In the genomic region with DNA sequence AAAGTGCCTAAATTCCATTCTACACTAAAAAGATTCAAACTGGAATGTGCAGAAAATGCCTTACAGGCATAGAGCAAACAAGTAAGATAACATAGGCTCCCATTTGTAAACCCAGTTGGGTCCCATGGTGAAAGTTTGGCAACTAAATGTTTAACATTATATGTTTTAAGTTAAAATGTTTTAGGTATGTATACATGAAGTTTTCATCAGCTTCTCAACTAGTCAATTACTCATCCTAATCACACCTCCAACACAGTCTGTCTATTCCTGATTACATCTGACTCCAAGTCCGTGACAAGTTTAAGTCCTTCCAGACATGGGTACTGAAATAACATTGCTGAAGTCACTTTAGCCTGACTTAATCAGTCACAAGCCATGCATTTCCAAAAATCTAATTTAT, we compare ENCODE assay signal across 19 cellular contexts. TPM values are rescaled to one million over a fixed set of nuclear protein-coding genes. Genes with fewer than 3 reads are reported as not detected.
DNase-seq lines count a peak whose midpoint lies in the region; ATAC-seq and TF ChIP-seq lines count a peak whose summit lies in the region.
"Had no signal": no experiment of that assay in that cellular context is flagged by ENCODE, and none has a peak within 500 bp of the region (broad histone marks: within the 10 kb centered on the region; RNA-seq: fewer than 3 reads in every experiment).

No MANE protein-coding gene starts in this region.

- intact Hi-C loops in adrenal gland (cut with DNase I) = no loop called here

- ATAC-seq in HG03520 (IDR thresholded peaks at IDR 0.05; ENCODE audit: unreplicated experiment) = no peak
- ATAC-seq: Right ventricle myocardium inferior had no signal

- H2AK5ac ChIP-seq in mesenchymal stem cell (ENCODE audit: low read length, severe bottlenecking) = no peak overlapping the region

- H3K79me1 ChIP-seq in mesenchymal stem cell (replicated peaks; ENCODE audit: low read length, poor library complexity, severe bottlenecking) = peaks cover 11% of the 10 kb centered on the region

- no peak overlapping the region for H2BK120ac ChIP-seq in mesenchymal stem cell (ENCODE audit: low read depth, low read length)

- no peaks in the 10 kb centered on the region for H3K27me3 ChIP-seq in mesenchymal stem cell (ENCODE audit: control insufficient read depth in 1 of 2, insufficient read depth in 1 of 2, low read length in 2 of 2)
- no peaks in the 10 kb centered on the region for H3K27me3 ChIP-seq in adrenal gland
- H3K27me3 ChIP-seq: Peyer's patch had no signal

- no peak overlapping the region for H3K4me3 ChIP-seq in mesenchymal stem cell (ENCODE audit: insufficient read depth in 1 of 2, low read depth in 1 of 2, low read length in 2 of 2)
- H3K4me3 ChIP-seq in adrenal gland = no peak overlapping the region
- H3K4me3 ChIP-seq: HAP-1, Peyer's patch had no signal

- no peak overlapping the region for H3K18ac ChIP-seq in mesenchymal stem cell (ENCODE audit: low read depth in 1 of 2, low read length in 2 of 2)

- no peak overlapping the region for H3K4me2 ChIP-seq in mesenchymal stem cell (ENCODE audit: low read length, poor library complexity, severe bottlenecking)

- DNase-seq in AG09319 (ENCODE audit: extremely low read depth, low read depth) (peak; percentile 41), RPMI7951 (ENCODE audit: low read depth) (peak; percentile 50), dedifferentiated amniotic fluid mesenchymal stem cell (ENCODE audit: extremely low spot score) (peak; percentile 38), mesenchymal stem cell (peak; percentile 45), adrenal gland (no peak), iPS-NIHi11 (ENCODE audit: low spot score) (no peak), NCI-H82 treated with DMSO at 0.1 percent for 48 hours (lab: John Stamatoyannopoulos, UW; ENCODE audit: unreplicated experiment) (no peak)
- DNase-seq: 8988T; Calu3; CD4-positive, alpha-beta T cell; EL; NCI-H1092 treated with DMSO at 0.1 percent for 48 hours; NCI-H2081; NK-92 treated with Interleukin-12 subunit alpha and Interleukin-12 subunit beta, amount 100 ng/mL, for 24 hours; Peyer's patch had no signal

- H3K4me1 ChIP-seq in mesenchymal stem cell (ENCODE audit: control insufficient read depth, insufficient read depth, low read depth, low read length) (peaks cover 6% of the 10 kb centered on the region), adrenal gland (replicated peaks in 1 of 2) (no peaks in the 10 kb centered on the region)
- H3K4me1 ChIP-seq: Peyer's patch had no signal

- no peak overlapping the region for H3K23ac ChIP-seq in mesenchymal stem cell (ENCODE audit: low read length in 2 of 2)

- H3K36me3 ChIP-seq in mesenchymal stem cell (ENCODE audit: control insufficient read depth in 1 of 2, insufficient read depth in 2 of 2, low read depth in 1 of 2, low read length in 2 of 2) = peaks cover 0 to 15% of the 10 kb centered on the region in 2 experiments
- no peaks in the 10 kb centered on the region for H3K36me3 ChIP-seq in adrenal gland (replicated peaks in 1 of 2)
- H3K36me3 ChIP-seq: HAP-1, Peyer's patch had no signal

- TF ChIP-seq CTCF in AG09319 (IDR thresholded peaks at IDR 0.05; ENCODE audit: low read depth, low read length) (no peak), adrenal gland (IDR thresholded peaks at IDR 0.05) (no peak)

- H4K91ac ChIP-seq in mesenchymal stem cell (ENCODE audit: low read length) = no peak overlapping the region

- H2BK15ac ChIP-seq in mesenchymal stem cell (ENCODE audit: low read depth, poor library complexity, severe bottlenecking) = no peak overlapping the region

- 60% methylated on average over 1 of the region's 1 CpG for WGBS in mesenchymal stem cell
- 88 to 95% (median 92%) methylated on average over 1 of the region's 1 CpG for WGBS in adrenal gland, 4 donors

- H3K9ac ChIP-seq in mesenchymal stem cell (ENCODE audit: low read length) = no peak overlapping the region

- no peak overlapping the region for H3K4ac ChIP-seq in mesenchymal stem cell (ENCODE audit: low read depth in 1 of 2, low read length in 2 of 2)

- H3K14ac ChIP-seq in mesenchymal stem cell (ENCODE audit: low read length in 2 of 2) = no peak overlapping the region

- H2BK5ac ChIP-seq in mesenchymal stem cell (ENCODE audit: low read depth, low read length, poor library complexity, severe bottlenecking) = no peak overlapping the region

- H2AFZ ChIP-seq in mesenchymal stem cell (ENCODE audit: low read depth, low read length) = no peak overlapping the region

- TF ChIP-seq POLR2A in adrenal gland (IDR thresholded peaks at IDR 0.05) = no peak

- peaks cover 9% of the 10 kb centered on the region for H3K9me3 ChIP-seq in mesenchymal stem cell (ENCODE audit: control insufficient read depth, low read length)
- H3K9me3 ChIP-seq in adrenal gland (replicated peaks in 1 of 3) = no peaks in the 10 kb centered on the region
- H3K9me3 ChIP-seq: HAP-1, Peyer's patch had no signal

- no peak overlapping the region for H4K8ac ChIP-seq in mesenchymal stem cell (ENCODE audit: low read length)

- H3K27ac ChIP-seq in mesenchymal stem cell (ENCODE audit: low read length, poor library complexity, severe bottlenecking) (no peak overlapping the region), adrenal gland (no peak overlapping the region)
- H3K27ac ChIP-seq: Peyer's patch had no signal

- H2BK12ac ChIP-seq in mesenchymal stem cell (ENCODE audit: low read length in 2 of 2) = no peak overlapping the region

RNA-seq across cellular contexts. Expression of gene MYLK, which starts 25.0 kb away (rescaled TPM):
- total RNA-seq in RPMI7951 (2014; rRNA removed; shearing (Covaris generic)) = 94.7 and 103 TPM in 2 replicates
- 138 TPM for polyA plus RNA-seq in mesenchymal stem cell (2013, experiment 1 of 2)
- polyA plus RNA-seq in mesenchymal stem cell (2013, experiment 2 of 2) = 135 TPM
- total RNA-seq in adrenal gland = 100 to 1,000 TPM in 2 of 8 donors, 10 to 100 TPM in 6; 17.1 to 124 (median 76.0) TPM
- 10 to 100 TPM; 13.3 to 47.9 (median 26.7) TPM for polyA plus RNA-seq in adrenal gland
- total RNA-seq: NCI-H460 had no signal

Comparison
In these comparisons a context has a peak if more than half of its experiments do, and no peak if none do; other contexts are left out.
1. DNase-seq: peak in AG09319 (single experiment), RPMI7951 (single experiment), dedifferentiated amniotic fluid mesenchymal stem cell (single experiment) and mesenchymal stem cell (single experiment); none in adrenal gland (0 of 7), iPS-NIHi11 (single experiment) and NCI-H82 treated with DMSO at 0.1 percent for 48 hours (single experiment).